Comparison of ENCODE assay signal across 22 cellular contexts in the genomic region with DNA sequence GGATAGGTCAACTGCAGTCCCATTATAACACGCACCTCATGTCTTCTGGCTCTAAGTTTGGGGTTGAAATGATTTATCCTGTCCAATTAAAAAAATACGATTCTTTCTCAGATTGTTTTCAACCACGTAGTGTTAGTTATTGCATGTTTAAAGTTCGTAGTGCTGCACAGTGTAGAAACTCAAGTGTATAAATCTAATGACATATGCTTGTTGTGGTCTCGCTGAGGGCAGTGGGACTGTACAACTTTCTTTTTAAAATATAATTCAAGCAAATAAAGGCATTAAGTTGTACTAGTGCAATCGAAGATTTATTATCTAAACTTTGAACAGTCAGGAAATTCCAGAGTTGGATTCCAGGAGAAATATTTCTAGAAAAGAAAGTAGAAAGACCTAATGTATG.
DNase-seq lines count a peak whose midpoint lies in the region; ATAC-seq, FAIRE-seq and TF ChIP-seq lines count a peak whose summit lies in the region.
"Had no signal": no experiment of that assay in that cellular context is flagged by ENCODE, and none has a peak within 500 bp of the region (broad histone marks: within the 10 kb centered on the region; RNA-seq: fewer than 3 reads in every experiment).

No MANE protein-coding gene starts in this region.

- FAIRE-seq in kidney (lab: Jason Lieb, UNC) = no peak
- FAIRE-seq: GM12878, GM19239, H1 had no signal

- H3K4me3 ChIP-seq in fibroblast of villous mesenchyme (ENCODE audit: low read depth, low read length) = no peak overlapping the region
- no peak overlapping the region for H3K4me3 ChIP-seq in transverse colon
- H3K4me3 ChIP-seq in kidney (ENCODE audit: low read length in 2 of 2) = no peak overlapping the region
- H3K4me3 ChIP-seq: BLaER1, GM12878, GM23248 had no signal

- no peak for TF ChIP-seq CTCF in fibroblast of villous mesenchyme (IDR thresholded peaks at IDR 0.05; ENCODE audit: insufficient read depth, low read depth, low read length)
- no peak for TF ChIP-seq CTCF in nephron (IDR thresholded peaks at IDR 0.05; ENCODE audit: unreplicated experiment in 3 of 3)
- TF ChIP-seq CTCF in transverse colon (IDR thresholded peaks at IDR 0.05) = no peak
- TF ChIP-seq CTCF in kidney (IDR thresholded peaks at IDR 0.05; ENCODE audit: borderline replicate concordance, extremely low read depth, insufficient read depth) = no peak

- H3K9me3 Mint-ChIP-seq in nephron = no peaks in the 10 kb centered on the region
- H3K9me3 Mint-ChIP-seq: CD8-positive, alpha-beta T cell had no signal

- H3K27me3 Mint-ChIP-seq in nephron (ENCODE audit: low read depth) = peaks cover 4% of the 10 kb centered on the region

- no peak overlapping the region for H3K9ac ChIP-seq in kidney (ENCODE audit: low read length in 2 of 2)
- H3K9ac ChIP-seq: BLaER1, GM23248 had no signal

- H3K36me3 ChIP-seq in transverse colon (no peaks in the 10 kb centered on the region), kidney (ENCODE audit: control insufficient read depth in 1 of 2, insufficient read depth in 2 of 2, low read length in 2 of 2) (no peaks in the 10 kb centered on the region)
- H3K36me3 ChIP-seq: BLaER1 had no signal

- ATAC-seq in HG03354 (IDR thresholded peaks at IDR 0.05; ENCODE audit: poor library complexity, severe bottlenecking, unreplicated experiment) (no peak), HG02981 (IDR thresholded peaks at IDR 0.05; ENCODE audit: unreplicated experiment) (no peak)
- ATAC-seq: CD8-positive, alpha-beta T cell; GM12878 had no signal

- H3K27me3 ChIP-seq in transverse colon = no peaks in the 10 kb centered on the region
- H3K27me3 ChIP-seq: BLaER1 had no signal

- intact Hi-C loops in transverse colon (cut with DNase I; ENCODE audit: low total_unique reads) = no loop called here
- intact Hi-C loops in kidney (cut with DNase I) = no loop called here

- H3K27ac Mint-ChIP-seq in nephron = peak overlapping the region; percentile 67 to 88 (median 82)
- H3K27ac Mint-ChIP-seq: B cell; CD4-positive, CD25-positive, alpha-beta regulatory T cell; CD8-positive, alpha-beta T cell had no signal

- H3K27ac ChIP-seq in transverse colon (peak overlapping the region in 3 of 4 donors; percentile 2 to 57 (median 46)), kidney (ENCODE audit: low read depth in 2 of 2, low read length in 2 of 2) (no peak overlapping the region)
- H3K27ac ChIP-seq: BLaER1, C4-2B, GM23248 had no signal

- DNase-seq in fibroblast of villous mesenchyme (ENCODE audit: low read depth) (peak; percentile 51), transverse colon (no peak), kidney (no peak)
- DNase-seq: Caco-2; CD4-positive, CD25-positive, alpha-beta regulatory T cell; CD8-positive, alpha-beta T cell; DMS 273 treated with DMSO at 0.1 percent for 48 hours; DMS79; EL; GDM1; GM23248; H7; HCEC 1CT had no signal

- in situ Hi-C loops in transverse colon (cut with MboI; ENCODE audit: low pct_ligation_motif_present in 1 of 4, low pct_unique_long_range_greater_than_20kb in 1 of 4, low sequenced_read_pairs in 3 of 4) = no loop called here

- H3K4me1 ChIP-seq in transverse colon (peaks cover 0 to 7% (median 0%) of the 10 kb centered on the region in 4 donors), kidney (ENCODE audit: control insufficient read depth in 1 of 2, insufficient read depth in 1 of 2, low read depth in 1 of 2, low read length in 2 of 2) (no peaks in the 10 kb centered on the region)
- H3K4me1 ChIP-seq: BLaER1, Caco-2 had no signal

- TF ChIP-seq EP300 in transverse colon (IDR thresholded peaks at IDR 0.05; ENCODE audit: low read depth) = no peak

- TF ChIP-seq POLR2A in transverse colon (IDR thresholded peaks at IDR 0.05) = no peak

- H3K4me1 Mint-ChIP-seq in nephron = peaks cover 24% of the 10 kb centered on the region
- H3K4me1 Mint-ChIP-seq: B cell; CD4-positive, CD25-positive, alpha-beta regulatory T cell had no signal

- no peaks in the 10 kb centered on the region for H3K9me3 ChIP-seq in transverse colon
- no peaks in the 10 kb centered on the region for H3K9me3 ChIP-seq in kidney (ENCODE audit: control insufficient read depth in 1 of 2, low read length in 2 of 2)
- H3K9me3 ChIP-seq: BLaER1, Caco-2 had no signal

- no peaks in the 10 kb centered on the region for H3K36me3 Mint-ChIP-seq in nephron (ENCODE audit: low read depth)
- H3K36me3 Mint-ChIP-seq: CD4-positive, CD25-positive, alpha-beta regulatory T cell; CD8-positive, alpha-beta T cell had no signal

- 59 to 68% methylated on average over 6 of the region's 6 CpGs for WGBS in transverse colon (ENCODE audit: low coverage in 1 of 2), 2 donors

- H3K4me3 Mint-ChIP-seq in nephron = peak overlapping the region in 1 of 3 experiments; percentile 23
- H3K4me3 Mint-ChIP-seq: B cell; CD4-positive, CD25-positive, alpha-beta regulatory T cell; CD8-positive, alpha-beta T cell had no signal

Comparison
In these comparisons a context has a peak if more than half of its experiments do, and no peak if none do; other contexts are left out.
1. H3K27ac ChIP-seq: peak in transverse colon (3 of 4); none in kidney (0 of 2).